8 cellular contexts compared by ENCODE assay signal in genomic region chr15:51801391-51801835, GRCh38. TPM values are rescaled to one million over a fixed set of nuclear protein-coding genes. Genes with fewer than 3 reads are reported as not detected.
DNase-seq lines count a peak whose midpoint lies in the region; ATAC-seq and TF ChIP-seq lines count a peak whose summit lies in the region.

No MANE protein-coding gene starts in this region.

- in situ Hi-C loops in G401 (cut with HindIII; ENCODE audit: low sequenced_read_pairs): no loop called here

- no peaks in the 10 kb centered on the region for H3K27me3 Mint-ChIP-seq in nephron progenitor cell (ENCODE audit: low read depth, poor library complexity)

- H3K27ac Mint-ChIP-seq in nephron progenitor cell: no peak overlapping the region

- ATAC-seq in HG02610 (IDR thresholded peaks at IDR 0.05; ENCODE audit: unreplicated experiment) (no peak), GM21526 (IDR thresholded peaks at IDR 0.05; ENCODE audit: low FRiP score, unreplicated experiment) (no peak)

- DNase-seq in G401 (ENCODE audit: low spot score): peak; percentile 54
- DNase-seq in NAMALWA (ENCODE audit: low spot score): peak; percentile 69
- peak; percentile 65 for DNase-seq in dermis blood vessel endothelial cell
- peak; percentile 40 for DNase-seq in nephron progenitor cell
- DNase-seq in activated CD8-positive, alpha-beta memory T cell treated with anti-CD3 and anti-CD28 coated beads for 24 hours: no peak
- no peak for DNase-seq in NCI-H1092 (lab: John Stamatoyannopoulos, UW)

- no peaks in the 10 kb centered on the region for H3K36me3 Mint-ChIP-seq in nephron progenitor cell (ENCODE audit: low read depth)

- peaks cover 10% of the 10 kb centered on the region for H3K4me1 Mint-ChIP-seq in nephron progenitor cell

- TF ChIP-seq CTCF in nephron progenitor cell (IDR thresholded peaks at IDR 0.05): peak; percentile 53

- no peaks in the 10 kb centered on the region for H3K9me3 Mint-ChIP-seq in nephron progenitor cell

- H3K4me3 Mint-ChIP-seq in nephron progenitor cell: no peak overlapping the region

RNA-seq across cellular contexts. Expression of gene TMOD3, which starts 28.0 kb away (rescaled TPM):
- 20.4 and 28.8 TPM in 2 replicates for total RNA-seq in G401 (2014; rRNA removed; shearing (Covaris generic))
- total RNA-seq in dermis blood vessel endothelial cell: 86.6 and 142 TPM in 2 replicates

RNA-seq across cellular contexts. Expression of gene TMOD2, which starts 50.0 kb away (rescaled TPM):
- 0.03 TPM in 1 of 2 replicates, not detected in the other for total RNA-seq in G401 (2014; rRNA removed; shearing (Covaris generic))
- total RNA-seq in dermis blood vessel endothelial cell: 22.3 and 32.8 TPM in 2 replicates

Comparison
In these comparisons a context has a peak if more than half of its experiments do, and no peak if none do; other contexts are left out.
1. DNase-seq: peak in G401 (single experiment), NAMALWA (single experiment), dermis blood vessel endothelial cell (single experiment) and nephron progenitor cell (single experiment); none in activated CD8-positive, alpha-beta memory T cell treated with anti-CD3 and anti-CD28 coated beads for 24 hours (single experiment) and NCI-H1092 (single experiment).
2. RNA of gene TMOD2, which starts 50.0 kb away (total RNA-seq): 22.3 to 32.8 TPM in dermis blood vessel endothelial cell; 0.03 TPM in G401; every median in the first group is over 10 times any median in the second.